In genomic region chr14:34593740-34594375, GRCh38 we compare ENCODE assay signal across 1 cellular context.
TF ChIP-seq lines count a peak whose summit lies in the region.

No MANE protein-coding gene starts in this region.

TF ChIP-seq in IMR-90, 13 proteins besides CTCF, POLR2A, EP300 and RAD21:
- TF ChIP-seq, protein P1, sequence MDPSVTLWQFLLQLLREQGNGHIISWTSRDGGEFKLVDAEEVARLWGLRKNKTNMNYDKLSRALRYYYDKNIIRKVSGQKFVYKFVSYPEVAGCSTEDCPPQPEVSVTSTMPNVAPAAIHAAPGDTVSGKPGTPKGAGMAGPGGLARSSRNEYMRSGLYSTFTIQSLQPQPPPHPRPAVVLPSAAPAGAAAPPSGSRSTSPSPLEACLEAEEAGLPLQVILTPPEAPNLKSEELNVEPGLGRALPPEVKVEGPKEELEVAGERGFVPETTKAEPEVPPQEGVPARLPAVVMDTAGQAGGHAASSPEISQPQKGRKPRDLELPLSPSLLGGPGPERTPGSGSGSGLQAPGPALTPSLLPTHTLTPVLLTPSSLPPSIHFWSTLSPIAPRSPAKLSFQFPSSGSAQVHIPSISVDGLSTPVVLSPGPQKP (IDR thresholded peaks at IDR 0.05; ENCODE audit: borderline replicate concordance, low read depth, low read length): no peak
- TF ChIP-seq SMC3 (IDR thresholded peaks at IDR 0.05; ENCODE audit: low read depth, low read length) (no peak), CHD1 (IDR thresholded peaks at IDR 0.05; ENCODE audit: low read depth, low read length) (no peak), MAFK (IDR thresholded peaks at IDR 0.05; ENCODE audit: low read depth, low read length) (no peak), FOS (IDR thresholded peaks at IDR 0.05; ENCODE audit: low read depth, low read length) (no peak), USF2 (IDR thresholded peaks at IDR 0.05; ENCODE audit: low read depth, low read length) (no peak), NFE2L2 (IDR thresholded peaks at IDR 0.05; ENCODE audit: low read depth, low read length) (no peak), BHLHE40 (IDR thresholded peaks at IDR 0.05; ENCODE audit: low read depth, low read length) (no peak), RFX5 (IDR thresholded peaks at IDR 0.05; ENCODE audit: low read depth, low read length) (no peak), RCOR1 (IDR thresholded peaks at IDR 0.05; ENCODE audit: insufficient replicate concordance, low read length) (no peak), CEBPB (IDR thresholded peaks at IDR 0.05; ENCODE audit: low read depth, low read length) (no peak), MXI1 (IDR thresholded peaks at IDR 0.05; ENCODE audit: borderline replicate concordance, low read depth, low read length) (no peak), MAZ (IDR thresholded peaks at IDR 0.05; ENCODE audit: borderline replicate concordance, low read depth, low read length) (no peak)
